Comparison of ENCODE assay signal across 8 cellular contexts in the genomic region with DNA sequence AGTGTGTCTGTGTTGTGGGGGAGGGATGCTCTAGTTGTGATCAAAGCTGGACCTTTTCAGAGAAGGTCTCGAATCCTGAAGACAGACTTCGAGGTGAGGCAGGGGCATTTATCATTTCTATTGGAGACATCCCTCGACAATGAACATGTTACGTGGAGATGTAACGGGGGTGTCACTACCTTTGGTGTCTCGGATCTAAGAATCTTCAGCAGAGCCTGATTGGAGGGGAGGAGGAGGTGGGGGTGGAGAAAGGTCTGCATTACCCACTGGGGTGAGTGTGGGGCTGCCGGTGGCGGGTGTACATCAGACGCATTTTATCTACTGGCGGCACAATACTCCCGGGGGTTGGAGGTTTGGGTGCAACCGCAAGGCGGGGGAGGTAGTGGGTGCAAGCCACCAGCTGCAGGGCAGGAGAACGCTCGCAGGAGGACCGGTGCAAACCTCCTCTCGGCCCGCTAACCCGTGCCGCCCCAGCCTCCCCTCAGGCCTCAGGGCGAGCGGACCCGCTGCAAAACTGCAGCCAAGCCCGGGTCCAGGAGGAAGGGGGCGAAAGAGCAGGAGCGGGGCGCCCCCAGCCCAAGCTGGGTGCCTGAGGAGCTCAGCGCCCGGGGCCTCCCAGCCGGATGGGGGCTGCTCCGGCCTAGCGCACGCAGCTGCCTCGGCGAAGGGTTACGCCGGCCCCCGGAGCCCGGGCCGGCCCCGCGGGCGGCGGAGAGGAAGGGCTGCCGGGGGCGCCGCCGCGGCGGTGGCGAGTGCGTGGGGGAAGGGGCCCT. TPM values are rescaled to one million over a fixed set of nuclear protein-coding genes. Genes with fewer than 3 reads are reported as not detected.
DNase-seq lines count a peak whose midpoint lies in the region; ATAC-seq and TF ChIP-seq lines count a peak whose summit lies in the region.

No MANE protein-coding gene starts in this region.

- H3K27ac ChIP-seq in left lung: peak overlapping the region; percentile 94

- no peaks in the 10 kb centered on the region for H3K27me3 Mint-ChIP-seq in central memory CD8-positive, alpha-beta T cell

- H3K27me3 ChIP-seq in left lung: no peaks in the 10 kb centered on the region

- H3K4me1 ChIP-seq in left lung: peaks cover 7 to 47% of the 10 kb centered on the region in 2 donors

- H3K4me1 Mint-ChIP-seq in central memory CD8-positive, alpha-beta T cell: peaks cover 60% of the 10 kb centered on the region

- H3K4me3 Mint-ChIP-seq in central memory CD8-positive, alpha-beta T cell: peak overlapping the region; percentile 90

- H3K36me3 Mint-ChIP-seq in central memory CD8-positive, alpha-beta T cell (ENCODE audit: insufficient read depth): peaks cover 23% of the 10 kb centered on the region

- H3K27ac Mint-ChIP-seq in central memory CD8-positive, alpha-beta T cell (ENCODE audit: low read depth): peak overlapping the region; percentile 87

- H3K9me3 ChIP-seq in left lung: no peaks in the 10 kb centered on the region

- ATAC-seq in activated CD4-positive, CD25-positive, alpha-beta regulatory T cell treated with anti-CD3 and anti-CD28 coated beads, Interleukin-2, amount 50 U/mL, for 24 hours: peak; percentile 66 to 69
- ATAC-seq in central memory CD8-positive, alpha-beta T cell (replicated peaks; ENCODE audit: extremely low read depth, poor library complexity, severe bottlenecking): peak; percentile 76
- peak; percentile 20 for ATAC-seq in left lung

- TF ChIP-seq CTCF in GM12875 (IDR thresholded peaks at IDR 0.05; ENCODE audit: borderline replicate concordance, insufficient read depth, low read depth, low read length): no peak
- no peak for TF ChIP-seq CTCF in HFF-Myc (IDR thresholded peaks at IDR 0.05; ENCODE audit: low read depth, low read length, missing control alignments)
- no peak for TF ChIP-seq CTCF in left lung (IDR thresholded peaks at IDR 0.05)

- DNase-seq in HFF-Myc (ENCODE audit: extremely low read depth, low read depth): no peak
- DNase-seq in NCI-H128 (lab: John Stamatoyannopoulos, UW; ENCODE audit: unreplicated experiment): peak; percentile 13
- peak; percentile 74 to 81 for DNase-seq in central memory CD8-positive, alpha-beta T cell (ENCODE audit: low spot score in 2 of 2)
- peak; percentile 68 to 86 for DNase-seq in left lung
- DNase-seq in stimulated activated CD4-positive, alpha-beta T cell treated with anti-CD3 and anti-CD28 coated beads, Interleukin-2, amount 100 ng/mL, for 4 hours (ENCODE audit: low read depth): peak; percentile 66
- DNase-seq in COLO829 (ENCODE audit: low spot score): no peak

- intact Hi-C loops in left lung (cut with DNase I): no loop called here

- H3K4me3 ChIP-seq in GM12875 (ENCODE audit: low read depth, low read length): peak overlapping the region; percentile 79
- peak overlapping the region; percentile 84 for H3K4me3 ChIP-seq in HFF-Myc (replicated peaks; ENCODE audit: low read depth, low read length)
- H3K4me3 ChIP-seq in left lung: peak overlapping the region; percentile 90 to 97

- H3K36me3 ChIP-seq in left lung: no peaks in the 10 kb centered on the region

- no peaks in the 10 kb centered on the region for H3K9me3 Mint-ChIP-seq in central memory CD8-positive, alpha-beta T cell

RNA-seq across cellular contexts. Expression of gene ZNF652, which starts 0.7 kb away (rescaled TPM):
- 10 to 100 TPM; 42.6 to 46.8 TPM for total RNA-seq in left lung

RNA-seq across cellular contexts. Expression of gene PHB1, which starts 53.4 kb away (rescaled TPM):
- total RNA-seq in left lung: 100 to 1,000 TPM; 146 to 171 TPM

Comparison
In these comparisons a context has a peak if more than half of its experiments do, and no peak if none do; other contexts are left out.
1. DNase-seq: peak in NCI-H128 (single experiment), central memory CD8-positive, alpha-beta T cell (2 of 2), left lung (2 of 2) and stimulated activated CD4-positive, alpha-beta T cell treated with anti-CD3 and anti-CD28 coated beads, Interleukin-2, amount 100 ng/mL, for 4 hours (single experiment); none in HFF-Myc (single experiment) and COLO829 (single experiment).
2. ATAC-seq: peak in every context shown above with its lines; median percentile 76 in central memory CD8-positive, alpha-beta T cell; 68 in activated CD4-positive, CD25-positive, alpha-beta regulatory T cell treated with anti-CD3 and anti-CD28 coated beads, Interleukin-2, amount 50 U/mL, for 24 hours; 20 in left lung.
3. Peak in every context shown above with its lines, with median percentiles within 50 percentile points of each other: H3K4me3 ChIP-seq.